1 cellular context compared by ENCODE assay signal in the genomic region with DNA sequence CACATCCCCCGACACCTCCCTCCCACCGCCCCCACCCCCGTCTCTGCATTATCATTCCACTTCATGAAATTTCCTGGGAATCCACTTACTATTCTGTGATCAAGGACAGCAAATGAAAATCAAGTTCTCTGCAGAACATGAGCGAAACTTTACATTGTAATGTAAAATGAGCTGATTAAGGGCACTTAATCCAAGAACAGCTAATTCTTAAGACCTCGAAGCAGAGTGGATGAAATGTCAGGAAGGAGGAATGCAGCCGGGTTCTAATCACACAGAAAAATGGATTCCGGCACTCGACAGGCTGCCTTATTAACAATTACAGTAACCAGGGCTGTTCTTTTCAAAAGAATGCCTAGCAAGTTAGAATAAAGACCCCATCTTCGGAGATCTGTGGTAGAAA.
TF ChIP-seq lines count a peak whose summit lies in the region.

No MANE protein-coding gene starts in this region.

TF ChIP-seq in WTC11, 78 proteins besides CTCF, POLR2A, EP300 and RAD21:
- TF ChIP-seq, protein P1, sequence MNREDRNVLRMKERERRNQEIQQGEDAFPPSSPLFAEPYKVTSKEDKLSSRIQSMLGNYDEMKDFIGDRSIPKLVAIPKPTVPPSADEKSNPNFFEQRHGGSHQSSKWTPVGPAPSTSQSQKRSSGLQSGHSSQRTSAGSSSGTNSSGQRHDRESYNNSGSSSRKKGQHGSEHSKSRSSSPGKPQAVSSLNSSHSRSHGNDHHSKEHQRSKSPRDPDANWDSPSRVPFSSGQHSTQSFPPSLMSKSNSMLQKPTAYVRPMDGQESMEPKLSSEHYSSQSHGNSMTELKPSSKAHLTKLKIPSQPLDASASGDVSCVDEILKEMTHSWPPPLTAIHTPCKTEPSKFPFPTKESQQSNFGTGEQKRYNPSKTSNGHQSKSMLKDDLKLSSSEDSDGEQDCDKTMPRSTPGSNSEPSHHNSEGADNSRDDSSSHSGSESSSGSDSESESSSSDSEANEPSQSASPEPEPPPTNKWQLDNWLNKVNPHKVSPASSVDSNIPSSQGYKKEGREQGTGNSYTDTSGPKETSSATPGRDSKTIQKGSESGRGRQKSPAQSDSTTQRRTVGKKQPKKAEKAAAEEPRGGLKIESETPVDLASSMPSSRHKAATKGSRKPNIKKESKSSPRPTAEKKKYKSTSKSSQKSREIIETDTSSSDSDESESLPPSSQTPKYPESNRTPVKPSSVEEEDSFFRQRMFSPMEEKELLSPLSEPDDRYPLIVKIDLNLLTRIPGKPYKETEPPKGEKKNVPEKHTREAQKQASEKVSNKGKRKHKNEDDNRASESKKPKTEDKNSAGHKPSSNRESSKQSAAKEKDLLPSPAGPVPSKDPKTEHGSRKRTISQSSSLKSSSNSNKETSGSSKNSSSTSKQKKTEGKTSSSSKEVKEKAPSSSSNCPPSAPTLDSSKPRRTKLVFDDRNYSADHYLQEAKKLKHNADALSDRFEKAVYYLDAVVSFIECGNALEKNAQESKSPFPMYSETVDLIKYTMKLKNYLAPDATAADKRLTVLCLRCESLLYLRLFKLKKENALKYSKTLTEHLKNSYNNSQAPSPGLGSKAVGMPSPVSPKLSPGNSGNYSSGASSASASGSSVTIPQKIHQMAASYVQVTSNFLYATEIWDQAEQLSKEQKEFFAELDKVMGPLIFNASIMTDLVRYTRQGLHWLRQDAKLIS (CRISPR knock-in tag; IDR thresholded peaks at IDR 0.05; ENCODE audit: borderline replicate concordance), result no peak
- TF ChIP-seq, protein P2, sequence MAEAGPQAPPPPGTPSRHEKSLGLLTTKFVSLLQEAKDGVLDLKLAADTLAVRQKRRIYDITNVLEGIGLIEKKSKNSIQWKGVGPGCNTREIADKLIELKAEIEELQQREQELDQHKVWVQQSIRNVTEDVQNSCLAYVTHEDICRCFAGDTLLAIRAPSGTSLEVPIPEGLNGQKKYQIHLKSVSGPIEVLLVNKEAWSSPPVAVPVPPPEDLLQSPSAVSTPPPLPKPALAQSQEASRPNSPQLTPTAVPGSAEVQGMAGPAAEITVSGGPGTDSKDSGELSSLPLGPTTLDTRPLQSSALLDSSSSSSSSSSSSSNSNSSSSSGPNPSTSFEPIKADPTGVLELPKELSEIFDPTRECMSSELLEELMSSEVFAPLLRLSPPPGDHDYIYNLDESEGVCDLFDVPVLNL (CRISPR knock-in tag; IDR thresholded peaks at IDR 0.05; ENCODE audit: borderline replicate concordance, low read depth), result no peak
- no peak for TF ChIP-seq ESRRA (CRISPR knock-in tag; IDR thresholded peaks at IDR 0.05; ENCODE audit: borderline replicate concordance)
